In the genomic region with DNA sequence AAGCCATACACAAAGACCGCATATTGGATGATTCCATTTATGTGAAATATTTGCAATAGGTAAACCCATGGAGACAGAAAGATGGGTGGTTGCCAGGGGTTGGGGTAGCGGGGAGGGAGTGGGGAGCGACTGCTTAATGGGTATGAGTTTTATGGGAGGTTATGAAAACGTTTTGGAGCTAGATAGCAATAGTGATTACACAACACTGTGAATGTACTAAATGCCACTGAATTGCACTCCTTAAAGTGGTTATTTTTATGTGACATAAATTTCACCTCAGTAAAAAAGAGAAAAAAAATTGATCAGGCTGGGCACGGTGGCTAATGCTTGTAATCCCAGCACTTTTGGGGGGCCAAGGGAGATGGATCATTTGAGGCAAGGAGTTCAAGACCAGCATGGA, we compare ENCODE assay signal across 9 cellular contexts. TPM values are rescaled to one million over a fixed set of nuclear protein-coding genes. Genes with fewer than 3 reads are reported as not detected.
"Had no signal": no experiment of that assay in that cellular context is flagged by ENCODE, and none has a peak within 500 bp of the region (broad histone marks: within the 10 kb centered on the region; RNA-seq: fewer than 3 reads in every experiment).

No MANE protein-coding gene starts in this region.

- H3K9me3 ChIP-seq: HAP-1 had no signal

- FAIRE-seq: HepG2 had no signal

- H3K4me2 ChIP-seq: KMS-11 had no signal

- ATAC-seq: HCT116, HepG2 had no signal

- H3K4me3 ChIP-seq: HAP-1 had no signal

- H3K36me3 ChIP-seq: HAP-1 had no signal

- H3K9ac ChIP-seq: KMS-11 had no signal

- H3K27ac ChIP-seq: HL-60, KMS-11 had no signal

- DNase-seq: GOT3, H7, KBM-7 had no signal

RNA-seq across cellular contexts. Expression of gene GRIK5, which starts 36.6 kb away (rescaled TPM):
- total RNA-seq: HepG2, HT1080 had no signal
- polyA plus RNA-seq: HepG2 had no signal
